19 cellular contexts compared by ENCODE assay signal in genomic region chr7:42522227-42522991, GRCh38.
DNase-seq lines count a peak whose midpoint lies in the region; ATAC-seq and TF ChIP-seq lines count a peak whose summit lies in the region.
"Had no signal": no experiment of that assay in that cellular context is flagged by ENCODE, and none has a peak within 500 bp of the region (broad histone marks: within the 10 kb centered on the region; RNA-seq: fewer than 3 reads in every experiment).

No MANE protein-coding gene starts in this region.

- H3K4me1 ChIP-seq in hepatocyte (ENCODE audit: insufficient read depth): no peaks in the 10 kb centered on the region
- H3K4me1 ChIP-seq in tibial artery: no peaks in the 10 kb centered on the region
- H3K4me1 ChIP-seq: prostate gland, vagina had no signal

- intact Hi-C loops in sciatic nerve (cut with DNase I): no loop called here
- intact Hi-C loops in tibial artery (cut with DNase I; ENCODE audit: low total_unique reads): no loop called here

- H3K27me3 ChIP-seq in H7 (ENCODE audit: control insufficient read depth, insufficient read depth, low read length) (no peaks in the 10 kb centered on the region), WERI-Rb-1 (ENCODE audit: insufficient read depth, low read depth, severe bottlenecking) (no peaks in the 10 kb centered on the region), hepatocyte (no peaks in the 10 kb centered on the region), tibial artery (no peaks in the 10 kb centered on the region)
- H3K27me3 ChIP-seq: vagina had no signal

- H3K9me3 ChIP-seq in WERI-Rb-1 (ENCODE audit: severe bottlenecking): no peaks in the 10 kb centered on the region
- H3K9me3 ChIP-seq in hepatocyte (ENCODE audit: low read depth): no peaks in the 10 kb centered on the region
- no peaks in the 10 kb centered on the region for H3K9me3 ChIP-seq in tibial artery
- H3K9me3 ChIP-seq: prostate gland, vagina had no signal

- no peaks in the 10 kb centered on the region for H3K9me2 ChIP-seq in hepatocyte (replicated peaks; ENCODE audit: insufficient read depth)

- peak; percentile 48 for DNase-seq in H7
- peak; percentile 38 for DNase-seq in WERI-Rb-1
- DNase-seq in hepatocyte (ENCODE audit: low spot score): peak; percentile 55
- DNase-seq in sciatic nerve (ENCODE audit: low spot score): peak; percentile 59
- DNase-seq in 8988T: no peak
- DNase-seq in tibial artery: no peak
- DNase-seq: activated CD4-positive, alpha-beta T cell treated with anti-CD3 and anti-CD28 coated beads, Interleukin-2, amount 50 U/mL, for 1 hour; activated T-cell treated with anti-CD3 and anti-CD28 coated beads, Interleukin-2, amount 50 U/mL, for 48 hours; amniotic stem cell; CD4-positive, alpha-beta T cell; KG1; NCI-H1694 treated with DMSO at 0.1 percent for 48 hours; NCI-H510A; stimulated activated CD4-positive, alpha-beta T cell treated with anti-CD3 and anti-CD28 coated beads, Interleukin-2, amount 100 ng/mL, for 24 hours had no signal

- peak; percentile 90 for ATAC-seq in sciatic nerve
- no peak for ATAC-seq in GM21529 (IDR thresholded peaks at IDR 0.05; ENCODE audit: unreplicated experiment)
- no peak for ATAC-seq in HG02973 (IDR thresholded peaks at IDR 0.05; ENCODE audit: unreplicated experiment)

- no peak overlapping the region for H3K27ac ChIP-seq in WERI-Rb-1
- H3K27ac ChIP-seq in hepatocyte: peak overlapping the region; percentile 62
- no peak overlapping the region for H3K27ac ChIP-seq in tibial artery
- H3K27ac ChIP-seq: prostate gland, RWPE1, vagina had no signal

- no peaks in the 10 kb centered on the region for H3K79me2 ChIP-seq in hepatocyte

- WGBS in hepatocyte (ENCODE audit: low lambda C conversion rate, missing lambda C conversion rate): 63% methylated on average over 19 of the region's 19 CpGs

- TF ChIP-seq CTCF in WERI-Rb-1 (IDR thresholded peaks at IDR 0.05; ENCODE audit: low read depth, low read length): no peak
- TF ChIP-seq CTCF in hepatocyte (IDR thresholded peaks at IDR 0.05; ENCODE audit: poor library complexity): peak; percentile 11
- TF ChIP-seq CTCF in tibial artery (IDR thresholded peaks at IDR 0.05): no peak

- no peak overlapping the region for H2AFZ ChIP-seq in hepatocyte

- no peak overlapping the region for H3K4me3 ChIP-seq in H7 (ENCODE audit: insufficient read depth, low read depth, low read length)
- H3K4me3 ChIP-seq in WERI-Rb-1 (ENCODE audit: low read depth, low read length): no peak overlapping the region
- no peak overlapping the region for H3K4me3 ChIP-seq in hepatocyte
- no peak overlapping the region for H3K4me3 ChIP-seq in tibial artery
- H3K4me3 ChIP-seq: prostate gland, vagina had no signal

- peak overlapping the region; percentile 58 for H3K4me2 ChIP-seq in hepatocyte

- no peaks in the 10 kb centered on the region for H4K20me1 ChIP-seq in hepatocyte (ENCODE audit: insufficient read depth, poor library complexity, severe bottlenecking)

- H3K36me3 ChIP-seq in H7 (replicated peaks; ENCODE audit: control insufficient read depth, insufficient read depth, low read length) (no peaks in the 10 kb centered on the region), WERI-Rb-1 (no peaks in the 10 kb centered on the region), hepatocyte (replicated peaks; ENCODE audit: insufficient read depth, low read depth) (no peaks in the 10 kb centered on the region), tibial artery (no peaks in the 10 kb centered on the region)
- H3K36me3 ChIP-seq: prostate gland, vagina had no signal

Comparison
In these comparisons a context has a peak if more than half of its experiments do, and no peak if none do; other contexts are left out.
1. DNase-seq: peak in H7 (single experiment), WERI-Rb-1 (single experiment), hepatocyte (single experiment) and sciatic nerve (single experiment); none in 8988T (single experiment) and tibial artery (0 of 2).